34 cellular contexts compared by ENCODE assay signal in genomic region chr20:39812116-39812515, GRCh38.
DNase-seq lines count a peak whose midpoint lies in the region; ATAC-seq, FAIRE-seq and TF ChIP-seq lines count a peak whose summit lies in the region.
"Had no signal": no experiment of that assay in that cellular context is flagged by ENCODE, and none has a peak within 500 bp of the region (broad histone marks: within the 10 kb centered on the region; RNA-seq: fewer than 3 reads in every experiment).

No MANE protein-coding gene starts in this region.

- H3K27me3 ChIP-seq in bronchial epithelial cell (ENCODE audit: control insufficient read depth, insufficient read depth, low read length) (no peaks in the 10 kb centered on the region), neuronal stem cell (ENCODE audit: control insufficient read depth in 3 of 3, insufficient read depth in 3 of 3, low read depth in 1 of 3, low read length in 3 of 3) (no peaks in the 10 kb centered on the region), SK-N-SH (ENCODE audit: insufficient read depth) (no peaks in the 10 kb centered on the region)
- H3K27me3 ChIP-seq: cardiac muscle cell, right lobe of liver, SJCRH30, stomach, thyroid gland, vagina had no signal

- H3K23ac ChIP-seq in neuronal stem cell (ENCODE audit: low read depth, low read length, poor library complexity) = no peak overlapping the region

- H3K9me3 Mint-ChIP-seq in progenitor cell of endocrine pancreas (ENCODE audit: low read depth) = peaks cover 2% of the 10 kb centered on the region
- H3K9me3 Mint-ChIP-seq: activated CD4-positive, alpha-beta T cell treated with anti-CD3 and anti-CD28 coated beads, Interleukin-2, amount 10 ng/mL, durations not matched to agents 24 days and 14 days; CD8-positive, alpha-beta memory T cell had no signal

- peak overlapping the region; percentile 61 for H2AFZ ChIP-seq in neuronal stem cell (ENCODE audit: low read length)
- no peak overlapping the region for H2AFZ ChIP-seq in SK-N-SH (ENCODE audit: low read depth)

- no peaks in the 10 kb centered on the region for H3K36me3 ChIP-seq in bronchial epithelial cell (ENCODE audit: control insufficient read depth, insufficient read depth, low read length)
- no peaks in the 10 kb centered on the region for H3K36me3 ChIP-seq in neuronal stem cell (replicated peaks in 1 of 2; ENCODE audit: control insufficient read depth in 2 of 2, insufficient read depth in 2 of 2, low read length in 2 of 2)
- H3K36me3 ChIP-seq in SK-N-SH (replicated peaks in 1 of 2; ENCODE audit: control insufficient read depth in 1 of 2, insufficient read depth in 2 of 2, low read length in 1 of 2) = no peaks in the 10 kb centered on the region
- H3K36me3 ChIP-seq: cardiac muscle cell, heart left ventricle, right lobe of liver, SJCRH30, stomach, thyroid gland, vagina had no signal

- POLR2A ChIA-PET in SK-N-SH (lab: Yijun Ruan, JAX) = no interaction called here

- H3K79me2 ChIP-seq in SK-N-SH (ENCODE audit: insufficient read depth) = no peaks in the 10 kb centered on the region

- CTCF ChIA-PET in SK-N-SH (lab: Yijun Ruan, JAX) = no interaction called here

- no peak overlapping the region for H3K4me3 Mint-ChIP-seq in progenitor cell of endocrine pancreas (ENCODE audit: low read depth)
- H3K4me3 Mint-ChIP-seq: activated CD4-positive, alpha-beta T cell treated with anti-CD3 and anti-CD28 coated beads, Interleukin-2, amount 10 ng/mL, durations not matched to agents 24 days and 14 days; CD8-positive, alpha-beta memory T cell had no signal

- H2AK5ac ChIP-seq in neuronal stem cell (ENCODE audit: low read depth, low read length) = no peak overlapping the region

- no peak overlapping the region for H2BK15ac ChIP-seq in neuronal stem cell (ENCODE audit: low read length)

- no peak overlapping the region for H3K27ac ChIP-seq in neuronal stem cell (replicated peaks; ENCODE audit: low read length)
- H3K27ac ChIP-seq in SK-N-SH (ENCODE audit: low read depth in 2 of 2, low read length in 1 of 2) = no peak overlapping the region
- H3K27ac ChIP-seq: cardiac muscle cell, heart left ventricle, HL-60, right lobe of liver, SJCRH30, stomach, thyroid gland, vagina had no signal

- H3K4me1 ChIP-seq in neuronal stem cell (ENCODE audit: control insufficient read depth in 2 of 2, insufficient read depth in 1 of 2, low read depth in 1 of 2, low read length in 2 of 2) (peaks cover 0 to 2% of the 10 kb centered on the region in 2 donors), SK-N-SH (ENCODE audit: control insufficient read depth in 1 of 2, insufficient read depth in 2 of 2, low read depth in 1 of 2, low read length in 1 of 2) (peaks cover 0 to 9% of the 10 kb centered on the region in 2 experiments; a peak in 1 of 4 replicates)
- H3K4me1 ChIP-seq: heart left ventricle, right lobe of liver, SJCRH30, stomach, thyroid gland, vagina had no signal

- H3K4me1 Mint-ChIP-seq in progenitor cell of endocrine pancreas (ENCODE audit: low read depth) = peaks cover 5% of the 10 kb centered on the region
- H3K4me1 Mint-ChIP-seq: activated CD4-positive, alpha-beta T cell treated with anti-CD3 and anti-CD28 coated beads, Interleukin-2, amount 10 ng/mL, durations not matched to agents 24 days and 14 days; CD8-positive, alpha-beta memory T cell had no signal

- H2BK5ac ChIP-seq in neuronal stem cell (ENCODE audit: low read length) = no peak overlapping the region

- H4K91ac ChIP-seq in neuronal stem cell (ENCODE audit: low read depth, low read length, poor library complexity) = no peak overlapping the region

- H3K14ac ChIP-seq in neuronal stem cell (ENCODE audit: low read length) = no peak overlapping the region

- peak; percentile 48 for DNase-seq in HT1080 (ENCODE audit: low read depth)
- DNase-seq in NCI-H510A treated with DMSO at 0.1 percent for 48 hours (lab: John Stamatoyannopoulos, UW) = peak; percentile 46
- peak; percentile 98 for DNase-seq in bronchial epithelial cell (ENCODE audit: low read depth)
- no peak for DNase-seq in neuronal stem cell (ENCODE audit: low spot score)
- no peak for DNase-seq in SK-N-SH
- no peak for DNase-seq in progenitor cell of endocrine pancreas (ENCODE audit: low spot score, unreplicated experiment)
- DNase-seq: activated CD4-positive, alpha-beta T cell treated with anti-CD3 and anti-CD28 coated beads, Interleukin-2, amount 10 ng/mL, durations not matched to agents 24 days and 14 days; activated CD8-positive, alpha-beta memory T cell treated with anti-CD3 and anti-CD28 coated beads for 24 hours; activated effector memory CD4-positive, alpha-beta T cell treated with Interleukin-2 at 50 U/mL for 16 hours; activated T-cell treated with anti-CD3 and anti-CD28 coated beads for 4 hours; CD8-positive, alpha-beta memory T cell; cortex of kidney; effector memory CD4-positive, alpha-beta T cell; EL; foreskin melanocyte; HCEC 1CT; heart left ventricle; islet precursor cell; left ventricle myocardium superior; NCI-H1436; NCI-H2107; NCI-H526; right lobe of liver; SJCRH30; stimulated activated CD4-positive, alpha-beta T cell treated with anti-CD3 and anti-CD28 coated beads, Interleukin-2, amount 100 ng/mL, for 48 hours; stomach; T1000; thyroid gland had no signal

- no peak overlapping the region for H2BK12ac ChIP-seq in neuronal stem cell (ENCODE audit: low read length)

- no peaks in the 10 kb centered on the region for H3K79me1 ChIP-seq in neuronal stem cell (ENCODE audit: low read depth, low read length)

- no peak overlapping the region for H3K27ac Mint-ChIP-seq in progenitor cell of endocrine pancreas
- H3K27ac Mint-ChIP-seq: activated CD4-positive, alpha-beta T cell treated with anti-CD3 and anti-CD28 coated beads, Interleukin-2, amount 10 ng/mL, durations not matched to agents 24 days and 14 days; CD8-positive, alpha-beta memory T cell had no signal

- no peaks in the 10 kb centered on the region for H4K20me1 ChIP-seq in SK-N-SH (ENCODE audit: insufficient read depth)

- TF ChIP-seq CTCF in bronchial epithelial cell (IDR thresholded peaks at IDR 0.05; ENCODE audit: insufficient read depth, low read length, severe bottlenecking) = no peak
- no peak for TF ChIP-seq CTCF in SK-N-SH (IDR thresholded peaks at IDR 0.05)
- no peak for TF ChIP-seq CTCF in progenitor cell of endocrine pancreas (IDR thresholded peaks at IDR 0.05; ENCODE audit: unreplicated experiment)

- no peak for ATAC-seq in GM21717 (IDR thresholded peaks at IDR 0.05; ENCODE audit: unreplicated experiment)
- ATAC-seq: activated naive CD4-positive, alpha-beta T cell treated with anti-CD3 and anti-CD28 coated beads, Interleukin-2, amount 50 U/mL, for 72 hours; heart left ventricle; left ventricle myocardium superior; Panc1; right lobe of liver had no signal

- FAIRE-seq in bronchial epithelial cell (lab: Jason Lieb, UNC) = peak; percentile 97

- H4K8ac ChIP-seq in neuronal stem cell (ENCODE audit: low read depth, low read length) = no peak overlapping the region

- H3K9me2 ChIP-seq in SK-N-SH = no peaks in the 10 kb centered on the region

- no peak overlapping the region for H3K4ac ChIP-seq in neuronal stem cell (ENCODE audit: low read length)

- peaks cover 2% of the 10 kb centered on the region for H3K27me3 Mint-ChIP-seq in progenitor cell of endocrine pancreas
- H3K27me3 Mint-ChIP-seq: activated CD4-positive, alpha-beta T cell treated with anti-CD3 and anti-CD28 coated beads, Interleukin-2, amount 10 ng/mL, durations not matched to agents 24 days and 14 days had no signal

- H2BK120ac ChIP-seq in neuronal stem cell (ENCODE audit: low read depth, low read length) = no peak overlapping the region

- TF ChIP-seq EP300 in SK-N-SH (IDR thresholded peaks at IDR 0.05; ENCODE audit: borderline replicate concordance in 1 of 2, low read depth in 1 of 2, low read length in 1 of 2) = no peak

- no peak for TF ChIP-seq RAD21 in SK-N-SH (IDR thresholded peaks at IDR 0.05; ENCODE audit: low read length)

- H3K9ac ChIP-seq in neuronal stem cell (ENCODE audit: low read depth, low read length, poor library complexity) (no peak overlapping the region), SK-N-SH (no peak overlapping the region)

- H3K36me3 Mint-ChIP-seq in progenitor cell of endocrine pancreas (ENCODE audit: insufficient read depth) = no peaks in the 10 kb centered on the region
- H3K36me3 Mint-ChIP-seq: activated naive CD4-positive, alpha-beta T cell treated with anti-CD3 and anti-CD28 coated beads, Interleukin-2, amount 50 U/mL, for 72 hours; CD8-positive, alpha-beta memory T cell had no signal

- H3K4me3 ChIP-seq in bronchial epithelial cell (ENCODE audit: low read depth, low read length) (no peak overlapping the region), neuronal stem cell (ENCODE audit: low read length in 2 of 2) (no peak overlapping the region), SK-N-SH (ENCODE audit: low read depth in 2 of 2, low read length in 1 of 2) (no peak overlapping the region)
- H3K4me3 ChIP-seq: cardiac muscle cell, heart left ventricle, right lobe of liver, SJCRH30, stomach, thyroid gland, vagina had no signal

- no peaks in the 10 kb centered on the region for H3K9me3 ChIP-seq in neuronal stem cell (replicated peaks in 1 of 2; ENCODE audit: control insufficient read depth in 2 of 2, insufficient read depth in 1 of 2, low read depth in 1 of 2, low read length in 2 of 2)
- H3K9me3 ChIP-seq in SK-N-SH = no peaks in the 10 kb centered on the region
- H3K9me3 ChIP-seq: heart left ventricle, right lobe of liver, SJCRH30, stomach, thyroid gland, vagina had no signal

- no peak overlapping the region for H3K18ac ChIP-seq in neuronal stem cell (ENCODE audit: low read length)

- H3F3A ChIP-seq in SK-N-SH (replicated peaks; ENCODE audit: insufficient read depth) = no peaks in the 10 kb centered on the region

- H3K4me2 ChIP-seq in neuronal stem cell (ENCODE audit: insufficient read depth, low read length, poor library complexity, severe bottlenecking) (no peak overlapping the region), SK-N-SH (no peak overlapping the region)

- WGBS in neuronal stem cell (ENCODE audit: extremely low coverage in 2 of 2, insufficient read length in 2 of 2, insufficient replicate concordance in 1 of 2), 2 donors = no CpG with 5 or more reads among the region's 2 CpGs
- WGBS in SK-N-SH (ENCODE audit: low lambda C conversion rate) = 22% methylated on average over 2 of the region's 2 CpGs

TF ChIP-seq in SK-N-SH, 30 proteins besides CTCF, POLR2A, EP300 and RAD21 (continues in another document):
- TF ChIP-seq RCOR1 (IDR thresholded peaks at IDR 0.05; ENCODE audit: low read length) = no peak
- no peak for TF ChIP-seq RXRA (IDR thresholded peaks at IDR 0.05; ENCODE audit: borderline replicate concordance, low read depth)
- TF ChIP-seq, protein P1, sequence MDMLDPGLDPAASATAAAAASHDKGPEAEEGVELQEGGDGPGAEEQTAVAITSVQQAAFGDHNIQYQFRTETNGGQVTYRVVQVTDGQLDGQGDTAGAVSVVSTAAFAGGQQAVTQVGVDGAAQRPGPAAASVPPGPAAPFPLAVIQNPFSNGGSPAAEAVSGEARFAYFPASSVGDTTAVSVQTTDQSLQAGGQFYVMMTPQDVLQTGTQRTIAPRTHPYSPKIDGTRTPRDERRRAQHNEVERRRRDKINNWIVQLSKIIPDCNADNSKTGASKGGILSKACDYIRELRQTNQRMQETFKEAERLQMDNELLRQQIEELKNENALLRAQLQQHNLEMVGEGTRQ (IDR thresholded peaks at IDR 0.05; ENCODE audit: borderline replicate concordance, low read depth, low read length) = no peak
- no peak for TF ChIP-seq FOSL2 (IDR thresholded peaks at IDR 0.05; ENCODE audit: borderline replicate concordance, low read depth)

Comparison
In these comparisons a context has a peak if more than half of its experiments do, and no peak if none do; other contexts are left out.
1. DNase-seq: peak in HT1080 (single experiment), NCI-H510A treated with DMSO at 0.1 percent for 48 hours (single experiment) and bronchial epithelial cell (single experiment); none in neuronal stem cell (single experiment), SK-N-SH (single experiment) and progenitor cell of endocrine pancreas (single experiment).